1 cellular context compared by ENCODE assay signal in genomic region chr7:140230862-140231778, GRCh38.
A peak's percentile ranks its signal among the peaks of the same experiment; 100 is the strongest.
TF ChIP-seq lines count a peak whose summit lies in the region.

No MANE protein-coding gene starts in this region.

TF ChIP-seq in HepG2, 621 proteins besides CTCF, POLR2A, EP300 and RAD21 (continued from another document and continues in another):
- TF ChIP-seq, protein P1, sequence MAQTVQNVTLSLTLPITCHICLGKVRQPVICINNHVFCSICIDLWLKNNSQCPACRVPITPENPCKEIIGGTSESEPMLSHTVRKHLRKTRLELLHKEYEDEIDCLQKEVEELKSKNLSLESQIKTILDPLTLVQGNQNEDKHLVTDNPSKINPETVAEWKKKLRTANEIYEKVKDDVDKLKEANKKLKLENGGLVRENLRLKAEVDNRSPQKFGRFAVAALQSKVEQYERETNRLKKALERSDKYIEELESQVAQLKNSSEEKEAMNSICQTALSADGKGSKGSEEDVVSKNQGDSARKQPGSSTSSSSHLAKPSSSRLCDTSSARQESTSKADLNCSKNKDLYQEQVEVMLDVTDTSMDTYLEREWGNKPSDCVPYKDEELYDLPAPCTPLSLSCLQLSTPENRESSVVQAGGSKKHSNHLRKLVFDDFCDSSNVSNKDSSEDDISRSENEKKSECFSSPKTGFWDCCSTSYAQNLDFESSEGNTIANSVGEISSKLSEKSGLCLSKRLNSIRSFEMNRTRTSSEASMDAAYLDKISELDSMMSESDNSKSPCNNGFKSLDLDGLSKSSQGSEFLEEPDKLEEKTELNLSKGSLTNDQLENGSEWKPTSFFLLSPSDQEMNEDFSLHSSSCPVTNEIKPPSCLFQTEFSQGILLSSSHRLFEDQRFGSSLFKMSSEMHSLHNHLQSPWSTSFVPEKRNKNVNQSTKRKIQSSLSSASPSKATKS (CRISPR knock-in tag; IDR thresholded peaks at IDR 0.05): no peak
- no peak for TF ChIP-seq PTBP1 (IDR thresholded peaks at IDR 0.05; ENCODE audit: low read depth, low read length, poor library complexity, severe bottlenecking)
- no peak for TF ChIP-seq EHMT2 (IDR thresholded peaks at IDR 0.05; ENCODE audit: borderline replicate concordance, low read depth, low read length)
- TF ChIP-seq RBM39 (IDR thresholded peaks at IDR 0.05; ENCODE audit: low read depth, low read length, poor library complexity, severe bottlenecking): peak; percentile 40
- no peak for TF ChIP-seq NFE2 (CRISPR knock-in tag; IDR thresholded peaks at IDR 0.05)
- no peak for TF ChIP-seq ZFP1 (CRISPR knock-in tag; IDR thresholded peaks at IDR 0.05)
- peak; percentile 94 for TF ChIP-seq PRPF4 (IDR thresholded peaks at IDR 0.05; ENCODE audit: low read depth, low read length, poor library complexity, severe bottlenecking)
- TF ChIP-seq BRCA1 (CRISPR knock-in tag; IDR thresholded peaks at IDR 0.05): no peak
- peak; percentile 17; the same call in 1 of the 2 replicates for TF ChIP-seq ESRRA (CRISPR knock-in tag; IDR thresholded peaks at IDR 0.05; ENCODE audit: low read depth)
- no peak for TF ChIP-seq GZF1 (CRISPR knock-in tag; IDR thresholded peaks at IDR 0.05)
- TF ChIP-seq GABPB1 (CRISPR knock-in tag; IDR thresholded peaks at IDR 0.05): peak; percentile 47; the same call in 1 of the 2 replicates
- no peak for TF ChIP-seq ZNF639 (CRISPR knock-in tag; conservative IDR thresholded peaks at IDR 0.05)
- TF ChIP-seq RFX3 (CRISPR knock-in tag; IDR thresholded peaks at IDR 0.05): no peak
- no peak for TF ChIP-seq ZNF615 (CRISPR knock-in tag; IDR thresholded peaks at IDR 0.05; ENCODE audit: borderline replicate concordance)
- TF ChIP-seq ZNF264 (CRISPR knock-in tag; IDR thresholded peaks at IDR 0.05): no peak
- peak; percentile 51; the same call in 1 of the 2 replicates for TF ChIP-seq SP5 (CRISPR knock-in tag; IDR thresholded peaks at IDR 0.05; ENCODE audit: borderline replicate concordance, low read depth)
- no peak; the same call in 1 of the 2 replicates for TF ChIP-seq SKIL (CRISPR knock-in tag; IDR thresholded peaks at IDR 0.05; ENCODE audit: borderline replicate concordance)
- TF ChIP-seq, protein P2, sequence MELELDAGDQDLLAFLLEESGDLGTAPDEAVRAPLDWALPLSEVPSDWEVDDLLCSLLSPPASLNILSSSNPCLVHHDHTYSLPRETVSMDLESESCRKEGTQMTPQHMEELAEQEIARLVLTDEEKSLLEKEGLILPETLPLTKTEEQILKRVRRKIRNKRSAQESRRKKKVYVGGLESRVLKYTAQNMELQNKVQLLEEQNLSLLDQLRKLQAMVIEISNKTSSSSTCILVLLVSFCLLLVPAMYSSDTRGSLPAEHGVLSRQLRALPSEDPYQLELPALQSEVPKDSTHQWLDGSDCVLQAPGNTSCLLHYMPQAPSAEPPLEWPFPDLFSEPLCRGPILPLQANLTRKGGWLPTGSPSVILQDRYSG (CRISPR knock-in tag; IDR thresholded peaks at IDR 0.05): no peak
- TF ChIP-seq TOPORS (CRISPR knock-in tag; IDR thresholded peaks at IDR 0.05): 0 out of 2 replicates have a peak, but pooled peaks have one; percentile 64
- no peak for TF ChIP-seq SMARCC2 (IDR thresholded peaks at IDR 0.05)
- TF ChIP-seq, protein P3, sequence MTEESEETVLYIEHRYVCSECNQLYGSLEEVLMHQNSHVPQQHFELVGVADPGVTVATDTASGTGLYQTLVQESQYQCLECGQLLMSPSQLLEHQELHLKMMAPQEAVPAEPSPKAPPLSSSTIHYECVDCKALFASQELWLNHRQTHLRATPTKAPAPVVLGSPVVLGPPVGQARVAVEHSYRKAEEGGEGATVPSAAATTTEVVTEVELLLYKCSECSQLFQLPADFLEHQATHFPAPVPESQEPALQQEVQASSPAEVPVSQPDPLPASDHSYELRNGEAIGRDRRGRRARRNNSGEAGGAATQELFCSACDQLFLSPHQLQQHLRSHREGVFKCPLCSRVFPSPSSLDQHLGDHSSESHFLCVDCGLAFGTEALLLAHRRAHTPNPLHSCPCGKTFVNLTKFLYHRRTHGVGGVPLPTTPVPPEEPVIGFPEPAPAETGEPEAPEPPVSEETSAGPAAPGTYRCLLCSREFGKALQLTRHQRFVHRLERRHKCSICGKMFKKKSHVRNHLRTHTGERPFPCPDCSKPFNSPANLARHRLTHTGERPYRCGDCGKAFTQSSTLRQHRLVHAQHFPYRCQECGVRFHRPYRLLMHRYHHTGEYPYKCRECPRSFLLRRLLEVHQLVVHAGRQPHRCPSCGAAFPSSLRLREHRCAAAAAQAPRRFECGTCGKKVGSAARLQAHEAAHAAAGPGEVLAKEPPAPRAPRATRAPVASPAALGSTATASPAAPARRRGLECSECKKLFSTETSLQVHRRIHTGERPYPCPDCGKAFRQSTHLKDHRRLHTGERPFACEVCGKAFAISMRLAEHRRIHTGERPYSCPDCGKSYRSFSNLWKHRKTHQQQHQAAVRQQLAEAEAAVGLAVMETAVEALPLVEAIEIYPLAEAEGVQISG (CRISPR knock-in tag; IDR thresholded peaks at IDR 0.05): 0 out of 2 replicates have a peak, but pooled peaks have one; percentile 40
- no peak for TF ChIP-seq PAX8 (CRISPR knock-in tag; IDR thresholded peaks at IDR 0.05; ENCODE audit: borderline replicate concordance)
- no peak for TF ChIP-seq ZSCAN30 (CRISPR knock-in tag; IDR thresholded peaks at IDR 0.05)
- TF ChIP-seq ZFP90 (CRISPR knock-in tag; IDR thresholded peaks at IDR 0.05; ENCODE audit: borderline replicate concordance): no peak
- TF ChIP-seq HOXA3 (CRISPR knock-in tag; IDR thresholded peaks at IDR 0.05): peak; percentile 51; the same call in 1 of the 2 replicates
- TF ChIP-seq ZNF710 (CRISPR knock-in tag; IDR thresholded peaks at IDR 0.05; ENCODE audit: borderline replicate concordance): no peak
- no peak for TF ChIP-seq PHF20 (CRISPR knock-in tag; IDR thresholded peaks at IDR 0.05)
- TF ChIP-seq, protein P4, sequence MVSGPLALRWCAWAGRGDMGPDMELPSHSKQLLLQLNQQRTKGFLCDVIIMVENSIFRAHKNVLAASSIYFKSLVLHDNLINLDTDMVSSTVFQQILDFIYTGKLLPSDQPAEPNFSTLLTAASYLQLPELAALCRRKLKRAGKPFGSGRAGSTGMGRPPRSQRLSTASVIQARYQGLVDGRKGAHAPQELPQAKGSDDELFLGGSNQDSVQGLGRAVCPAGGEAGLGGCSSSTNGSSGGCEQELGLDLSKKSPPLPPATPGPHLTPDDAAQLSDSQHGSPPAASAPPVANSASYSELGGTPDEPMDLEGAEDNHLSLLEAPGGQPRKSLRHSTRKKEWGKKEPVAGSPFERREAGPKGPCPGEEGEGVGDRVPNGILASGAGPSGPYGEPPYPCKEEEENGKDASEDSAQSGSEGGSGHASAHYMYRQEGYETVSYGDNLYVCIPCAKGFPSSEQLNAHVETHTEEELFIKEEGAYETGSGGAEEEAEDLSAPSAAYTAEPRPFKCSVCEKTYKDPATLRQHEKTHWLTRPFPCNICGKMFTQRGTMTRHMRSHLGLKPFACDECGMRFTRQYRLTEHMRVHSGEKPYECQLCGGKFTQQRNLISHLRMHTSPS (CRISPR knock-in tag; IDR thresholded peaks at IDR 0.05; ENCODE audit: low read depth): peak; percentile 72; the same call in 1 of the 2 replicates
- no peak for TF ChIP-seq KLF9 (CRISPR knock-in tag; IDR thresholded peaks at IDR 0.05; ENCODE audit: low read depth)
- TF ChIP-seq, protein P5, sequence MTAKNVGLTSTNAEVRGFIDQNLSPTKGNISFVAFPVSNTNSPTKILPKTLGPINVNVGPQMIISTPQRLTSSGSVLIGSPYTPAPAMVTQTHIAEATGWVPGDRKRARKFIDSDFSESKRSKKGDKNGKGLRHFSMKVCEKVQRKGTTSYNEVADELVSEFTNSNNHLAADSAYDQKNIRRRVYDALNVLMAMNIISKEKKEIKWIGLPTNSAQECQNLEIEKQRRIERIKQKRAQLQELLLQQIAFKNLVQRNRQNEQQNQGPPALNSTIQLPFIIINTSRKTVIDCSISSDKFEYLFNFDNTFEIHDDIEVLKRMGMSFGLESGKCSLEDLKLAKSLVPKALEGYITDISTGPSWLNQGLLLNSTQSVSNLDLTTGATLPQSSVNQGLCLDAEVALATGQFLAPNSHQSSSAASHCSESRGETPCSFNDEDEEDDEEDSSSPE (CRISPR knock-in tag; IDR thresholded peaks at IDR 0.05): no peak
- TF ChIP-seq, protein P6, sequence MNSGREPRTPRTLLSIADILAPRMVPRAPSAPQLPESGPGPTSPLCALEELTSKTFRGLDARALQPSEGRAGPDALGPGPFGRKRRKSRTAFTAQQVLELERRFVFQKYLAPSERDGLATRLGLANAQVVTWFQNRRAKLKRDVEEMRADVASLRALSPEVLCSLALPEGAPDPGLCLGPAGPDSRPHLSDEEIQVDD (CRISPR knock-in tag; IDR thresholded peaks at IDR 0.05; ENCODE audit: borderline replicate concordance): no peak
- TF ChIP-seq ZNF343 (CRISPR knock-in tag; IDR thresholded peaks at IDR 0.05): no peak
- peak; percentile 66; the same call in 1 of the 2 replicates for TF ChIP-seq ZNF230 (CRISPR knock-in tag; IDR thresholded peaks at IDR 0.05)
- peak; percentile 67 for TF ChIP-seq SAP130 (CRISPR knock-in tag; IDR thresholded peaks at IDR 0.05; ENCODE audit: low read depth)
- no peak; the same call in 1 of the 2 replicates for TF ChIP-seq FLYWCH1 (CRISPR knock-in tag; IDR thresholded peaks at IDR 0.05)
- TF ChIP-seq ZNF713 (CRISPR knock-in tag; IDR thresholded peaks at IDR 0.05): no peak
- no peak for TF ChIP-seq NR1H2 (CRISPR knock-in tag; IDR thresholded peaks at IDR 0.05; ENCODE audit: borderline replicate concordance, low read depth)
- TF ChIP-seq, protein P7, sequence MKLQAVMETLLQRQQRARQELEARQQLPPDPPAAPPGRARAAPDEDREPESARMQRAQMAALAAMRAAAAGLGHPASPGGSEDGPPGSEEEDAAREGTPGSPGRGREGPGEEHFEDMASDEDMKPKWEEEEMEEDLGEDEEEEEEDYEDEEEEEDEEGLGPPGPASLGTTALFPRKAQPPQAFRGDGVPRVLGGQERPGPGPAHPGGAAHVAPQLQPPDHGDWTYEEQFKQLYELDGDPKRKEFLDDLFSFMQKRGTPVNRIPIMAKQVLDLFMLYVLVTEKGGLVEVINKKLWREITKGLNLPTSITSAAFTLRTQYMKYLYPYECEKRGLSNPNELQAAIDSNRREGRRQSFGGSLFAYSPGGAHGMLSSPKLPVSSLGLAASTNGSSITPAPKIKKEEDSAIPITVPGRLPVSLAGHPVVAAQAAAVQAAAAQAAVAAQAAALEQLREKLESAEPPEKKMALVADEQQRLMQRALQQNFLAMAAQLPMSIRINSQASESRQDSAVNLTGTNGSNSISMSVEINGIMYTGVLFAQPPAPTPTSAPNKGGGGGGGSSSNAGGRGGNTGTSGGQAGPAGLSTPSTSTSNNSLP (IDR thresholded peaks at IDR 0.05; ENCODE audit: low read depth, low read length): no peak
- no peak for TF ChIP-seq TFE3 (CRISPR knock-in tag; IDR thresholded peaks at IDR 0.05)
- peak; percentile 63 for TF ChIP-seq ASH2L (IDR thresholded peaks at IDR 0.05; ENCODE audit: insufficient read length, low read depth, low read length)
- no peak for TF ChIP-seq HOXA7 (CRISPR knock-in tag; IDR thresholded peaks at IDR 0.05)
- no peak for TF ChIP-seq ZNF296 (CRISPR knock-in tag; conservative IDR thresholded peaks at IDR 0.05)
